In genomic region chr9:91474656-91475055, GRCh38 we compare ENCODE assay signal across 13 cellular contexts.
"Had no signal": no experiment of that assay in that cellular context is flagged by ENCODE, and none has a peak within 500 bp of the region (broad histone marks: within the 10 kb centered on the region; RNA-seq: fewer than 3 reads in every experiment).

No MANE protein-coding gene starts in this region.

- ATAC-seq: left lobe of liver; natural killer cell; stimulated activated naive CD8-positive, alpha-beta T cell treated with anti-CD3 and anti-CD28 coated beads, Interleukin-15, amount 100 ng/mL, for 72 hours had no signal

- H3K4me3 ChIP-seq: breast epithelium, prostate gland, sigmoid colon, testis had no signal

- H3K4me1 ChIP-seq: breast epithelium, prostate gland, sigmoid colon, testis had no signal

- H3K9me3 ChIP-seq: prostate gland, sigmoid colon, testis had no signal

- H3K36me3 ChIP-seq: breast epithelium, prostate gland, sigmoid colon had no signal

- H3K27ac ChIP-seq: breast epithelium, prostate gland, sigmoid colon, testis, VCaP had no signal

- H3K27me3 ChIP-seq: breast epithelium, sigmoid colon, testis had no signal

- DNase-seq: activated CD4-positive, alpha-beta memory T cell treated with anti-CD3 and anti-CD28 coated beads, Interleukin-2, amount 10 ng/mL, durations not matched to agents 7 days and 5 days; activated gamma-delta T cell; activated T-cell treated with anti-CD3 and anti-CD28 coated beads, Interleukin-2, amount 50 U/mL, for 48 hours; natural killer cell; sigmoid colon; stimulated activated CD4-positive, alpha-beta T cell treated with anti-CD3 and anti-CD28 coated beads, Interleukin-4, amount 100 ng/mL, for 24 hours; stimulated activated naive CD8-positive, alpha-beta T cell treated with anti-CD3 and anti-CD28 coated beads, Interleukin-15, amount 100 ng/mL, for 72 hours; T-helper 9 cell; testis had no signal
